ENCODE assay signal across 7 cellular contexts in the genomic region with DNA sequence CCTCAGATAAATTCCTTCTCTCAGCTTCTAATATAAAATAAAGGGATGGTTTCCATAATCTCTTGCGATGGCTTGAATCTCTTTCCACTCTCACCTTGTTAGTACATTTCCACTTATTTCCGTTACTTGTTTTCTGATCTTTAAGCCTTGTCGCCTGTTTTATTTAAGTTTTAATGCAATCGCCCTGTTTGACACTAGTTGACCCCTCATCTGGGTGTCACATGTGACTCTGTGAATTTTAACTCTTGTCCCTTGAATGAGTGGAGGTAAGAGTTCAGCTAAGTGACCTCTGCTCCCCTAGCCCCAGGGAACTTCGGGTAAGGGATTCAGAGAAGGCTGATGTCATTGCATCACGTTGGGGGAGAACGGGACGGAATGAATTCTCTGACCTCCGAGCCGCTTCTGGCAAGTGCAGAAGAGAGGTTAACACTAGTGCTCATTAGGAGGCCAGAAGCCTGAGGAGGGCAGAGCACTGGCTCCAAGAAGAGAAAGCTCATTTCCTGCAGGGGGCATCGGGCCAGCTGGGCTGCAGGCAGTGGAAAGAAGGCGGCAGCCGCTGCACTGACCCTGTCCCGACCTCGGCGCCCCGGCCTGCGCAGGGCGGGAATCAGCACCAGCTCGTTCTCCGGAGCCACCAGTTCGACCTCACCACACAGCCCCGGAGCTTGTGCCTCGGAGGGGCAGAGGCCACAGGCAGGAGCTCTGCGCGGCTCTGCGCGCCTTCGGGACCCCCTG. TPM values are rescaled to one million over a fixed set of nuclear protein-coding genes. Genes with fewer than 3 reads are reported as not detected.
DNase-seq lines count a peak whose midpoint lies in the region; ATAC-seq and TF ChIP-seq lines count a peak whose summit lies in the region.

No MANE protein-coding gene starts in this region.

- peak overlapping the region; percentile 88 to 99 (median 93) for H3K9ac ChIP-seq in skeletal muscle tissue (ENCODE audit: low read depth in 1 of 3, low read length in 3 of 3)

- peak overlapping the region; percentile 92 for H3K27ac ChIP-seq in skeletal muscle tissue (ENCODE audit: low read depth, low read length)

- H3K4me1 ChIP-seq in skeletal muscle tissue (ENCODE audit: control insufficient read depth in 3 of 3, insufficient read depth in 3 of 3, low read length in 3 of 3), result peaks cover 36 to 41% (median 37%) of the 10 kb centered on the region in 3 donors

- ATAC-seq in GM19455 (IDR thresholded peaks at IDR 0.05; ENCODE audit: unreplicated experiment) (peak; percentile 30), HG03558 (IDR thresholded peaks at IDR 0.05; ENCODE audit: extremely low read depth, unreplicated experiment) (peak; percentile 15)

- H3K4me3 ChIP-seq in cardiac fibroblast (replicated peaks in 1 of 2; ENCODE audit: low read depth in 2 of 2, low read length in 2 of 2) (peak overlapping the region; percentile 83 to 87), skeletal muscle tissue (ENCODE audit: low read length in 3 of 3) (peak overlapping the region; percentile 66 to 93 (median 92))

- H3K27me3 ChIP-seq in skeletal muscle tissue (ENCODE audit: control insufficient read depth in 3 of 3, insufficient read depth in 3 of 3, low read length in 3 of 3), result no peaks in the 10 kb centered on the region

- H3K9me3 ChIP-seq in skeletal muscle tissue (ENCODE audit: control insufficient read depth in 3 of 3, low read length in 3 of 3), result no peaks in the 10 kb centered on the region

- peaks cover 2 to 4% (median 3%) of the 10 kb centered on the region in 3 donors for H3K36me3 ChIP-seq in skeletal muscle tissue (ENCODE audit: control insufficient read depth in 3 of 3, insufficient read depth in 3 of 3, low read length in 3 of 3)

- peak; percentile 43 for TF ChIP-seq CTCF in cardiac fibroblast (IDR thresholded peaks at IDR 0.05; ENCODE audit: low read depth, low read length)

- DNase-seq in EL, result peak; percentile 71
- DNase-seq in RPMI7951 (ENCODE audit: low read depth), result peak; percentile 70
- peak; percentile 62 to 75 for DNase-seq in cardiac fibroblast (ENCODE audit: low read depth in 2 of 2)
- peak; percentile 49 for DNase-seq in inferior parietal cortex (ENCODE audit: extremely low spot score)

RNA-seq across cellular contexts. Expression of gene HINT2, which starts 0.6 kb away (rescaled TPM):
- 57.7 and 63.2 TPM in 2 replicates for total RNA-seq in RPMI7951 (2014; rRNA removed; shearing (Covaris generic))
- 25.1 TPM for total RNA-seq in skeletal muscle tissue

RNA-seq across cellular contexts. Expression of gene SPAG8, which starts 2.2 kb away (rescaled TPM):
- total RNA-seq in RPMI7951 (2014; rRNA removed; shearing (Covaris generic)), result 1.7 and 1.8 TPM in 2 replicates
- 0.52 TPM for total RNA-seq in skeletal muscle tissue

RNA-seq across cellular contexts. Expression of gene FAM221B, which starts 14.3 kb away (rescaled TPM):
- not detected in 2 replicates for total RNA-seq in RPMI7951 (2014; rRNA removed; shearing (Covaris generic))
- not detected for total RNA-seq in skeletal muscle tissue

RNA-seq across cellular contexts. Expression of gene TMEM8B, which starts 14.8 kb away (rescaled TPM):
- total RNA-seq in RPMI7951 (2014; rRNA removed; shearing (Covaris generic)), result 1.4 and 1.9 TPM in 2 replicates
- total RNA-seq in skeletal muscle tissue, result 2.6 TPM

RNA-seq across cellular contexts. Expression of gene NPR2, which starts 22.9 kb away (rescaled TPM):
- 13.3 and 14.7 TPM in 2 replicates for total RNA-seq in RPMI7951 (2014; rRNA removed; shearing (Covaris generic))
- total RNA-seq in skeletal muscle tissue, result 7.3 TPM

Comparison
In these comparisons a context has a peak if more than half of its experiments do, and no peak if none do; other contexts are left out.
1. Peak in every context shown above with its lines: DNase-seq, ATAC-seq, H3K4me3 ChIP-seq and H3K27ac ChIP-seq.